In genomic region chr22:18108187-18108586, GRCh38 we compare ENCODE assay signal across 28 cellular contexts.
"Had no signal": no experiment of that assay in that cellular context is flagged by ENCODE, and none has a peak within 500 bp of the region (broad histone marks: within the 10 kb centered on the region; RNA-seq: fewer than 3 reads in every experiment).

No MANE protein-coding gene starts in this region.

- H3K36me3 ChIP-seq: left ventricle myocardium inferior, neural progenitor cell, neutrophil, right atrium auricular region, suprapubic skin, thoracic aorta, tibial artery, upper lobe of right lung had no signal

- H2AFZ ChIP-seq: hepatocyte, neural progenitor cell had no signal

- FAIRE-seq: urothelium cell line had no signal

- H3K4me3 Mint-ChIP-seq: mesothelial cell of epicardium; naive B cell; natural killer cell; nephron progenitor cell; neural progenitor cell; stimulated activated naive CD8-positive, alpha-beta T cell treated with anti-CD3 and anti-CD28 coated beads, Interleukin-15, Interleukin-2, amounts not matched to agents 100 ng/mL and 50 ng/mL, for 24 hours had no signal

- H3K9me3 ChIP-seq: left ventricle myocardium inferior, neutrophil, right atrium auricular region, suprapubic skin, thoracic aorta, tibial artery, upper lobe of right lung had no signal

- H3K4me3 ChIP-seq: hepatocyte, left ventricle myocardium inferior, lung, neural progenitor cell, right atrium auricular region, skin epidermis, suprapubic skin, thoracic aorta, tibial artery, upper lobe of right lung had no signal

- H3K79me2 ChIP-seq: hepatocyte had no signal

- ATAC-seq: natural killer cell, sciatic nerve, upper lobe of right lung had no signal

- H3K27ac ChIP-seq: hepatocyte, left ventricle myocardium inferior, neural progenitor cell, neutrophil, right atrium auricular region, skin epidermis, suprapubic skin, thoracic aorta, tibial artery, upper lobe of right lung had no signal

- H3K4me2 ChIP-seq: hepatocyte, neural progenitor cell had no signal

- H3K27ac Mint-ChIP-seq: mesothelial cell of epicardium; naive B cell; natural killer cell; nephron progenitor cell; neural progenitor cell; progenitor cell of endocrine pancreas; stimulated activated naive CD8-positive, alpha-beta T cell treated with anti-CD3 and anti-CD28 coated beads, Interleukin-15, Interleukin-2, amounts not matched to agents 100 ng/mL and 50 ng/mL, for 24 hours had no signal

- DNase-seq: islet precursor cell; left ventricle myocardium inferior; mesendoderm; naive B cell; natural killer cell; nephron progenitor cell; occipital lobe; stimulated activated CD4-positive, alpha-beta T cell treated with anti-CD3 and anti-CD28 coated beads, Interleukin-12 subunit alpha, Interleukin-12 subunit beta, amount 100 ng/mL, for 4 hours; stimulated activated CD4-positive, alpha-beta T cell treated with anti-CD3 and anti-CD28 coated beads, Interleukin-15, amount 100 ng/mL, for 24 hours; stimulated activated CD4-positive, alpha-beta T cell treated with anti-CD3 and anti-CD28 coated beads, Interleukin-2, amount 100 ng/mL, for 24 hours; stimulated activated CD4-positive, alpha-beta T cell treated with anti-CD3 and anti-CD28 coated beads, Interleukin-4, amount 100 ng/mL, for 1 hour; stimulated activated naive CD4-positive, alpha-beta T cell; tibial artery; trophoblast cell; upper lobe of right lung had no signal

- H3K9ac ChIP-seq: neural progenitor cell had no signal

- H3K9me3 Mint-ChIP-seq: natural killer cell had no signal

- H3K27me3 ChIP-seq: right atrium auricular region, tibial artery had no signal
